8 cellular contexts compared by ENCODE assay signal in genomic region chr1:53328490-53329182, GRCh38. TPM values are rescaled to one million over a fixed set of nuclear protein-coding genes. Genes with fewer than 3 reads are reported as not detected.
DNase-seq lines count a peak whose midpoint lies in the region; ATAC-seq, FAIRE-seq and TF ChIP-seq lines count a peak whose summit lies in the region.

No MANE protein-coding gene starts in this region.

- H3K79me2 ChIP-seq in OCI-LY1 (ENCODE audit: insufficient read depth, low read length) = peaks cover 16% of the 10 kb centered on the region

- H3K27me3 ChIP-seq in OCI-LY1 (ENCODE audit: insufficient read depth, low read length) = no peaks in the 10 kb centered on the region

- FAIRE-seq in RCC 7860 (lab: Jason Lieb, UNC) = no peak

- H3K9me3 ChIP-seq in OCI-LY1 (ENCODE audit: low read length) = no peaks in the 10 kb centered on the region

- no peaks in the 10 kb centered on the region for H3K27me3 Mint-ChIP-seq in dendritic cell treated with granulocyte-macrophage colony-stimulating factor and Interleukin-4, amounts not matched to agents 40 ng/mL and 50 ng/mL, for 4 days
- H3K27me3 Mint-ChIP-seq in natural killer cell treated with Interleukin-12 subunit alpha and Interleukin-12 subunit beta and Interleukin-15 and Interleukin-18, amount 100 ng/mL, for 72 hours = no peaks in the 10 kb centered on the region

- peak overlapping the region; percentile 99 for H3K4me2 ChIP-seq in OCI-LY1 (ENCODE audit: low read length)

- intact Hi-C loops in dendritic cell treated with granulocyte-macrophage colony-stimulating factor and Interleukin-4, amounts not matched to agents 40 ng/mL and 50 ng/mL, for 4 days (cut with micrococcal nuclease) = no loop called here

- no peak for ATAC-seq in natural killer cell treated with Interleukin-12 subunit alpha and Interleukin-12 subunit beta and Interleukin-15 and Interleukin-18, amount 100 ng/mL, for 72 hours
- ATAC-seq in GM18909 (IDR thresholded peaks at IDR 0.05; ENCODE audit: poor library complexity, unreplicated experiment) (no peak), HG03039 (IDR thresholded peaks at IDR 0.05; ENCODE audit: unreplicated experiment) (no peak)

- H3K9me3 Mint-ChIP-seq in dendritic cell treated with granulocyte-macrophage colony-stimulating factor and Interleukin-4, amounts not matched to agents 40 ng/mL and 50 ng/mL, for 4 days = no peaks in the 10 kb centered on the region
- no peaks in the 10 kb centered on the region for H3K9me3 Mint-ChIP-seq in natural killer cell treated with Interleukin-12 subunit alpha and Interleukin-12 subunit beta and Interleukin-15 and Interleukin-18, amount 100 ng/mL, for 72 hours

- no peak overlapping the region for H2AFZ ChIP-seq in OCI-LY1 (ENCODE audit: low read length)

- H3K9me2 ChIP-seq in OCI-LY1 (ENCODE audit: low read depth, low read length) = no peaks in the 10 kb centered on the region

- H3K9ac ChIP-seq in OCI-LY1 (ENCODE audit: low read length) = peak overlapping the region; percentile 91

- peak overlapping the region; percentile 93 for H3K4me3 Mint-ChIP-seq in dendritic cell treated with granulocyte-macrophage colony-stimulating factor and Interleukin-4, amounts not matched to agents 40 ng/mL and 50 ng/mL, for 4 days
- H3K4me3 Mint-ChIP-seq in natural killer cell treated with Interleukin-12 subunit alpha and Interleukin-12 subunit beta and Interleukin-15 and Interleukin-18, amount 100 ng/mL, for 72 hours = peak overlapping the region; percentile 95

- peak overlapping the region; percentile 90 for H3K27ac Mint-ChIP-seq in dendritic cell treated with granulocyte-macrophage colony-stimulating factor and Interleukin-4, amounts not matched to agents 40 ng/mL and 50 ng/mL, for 4 days
- peak overlapping the region; percentile 85 to 91 for H3K27ac Mint-ChIP-seq in natural killer cell treated with Interleukin-12 subunit alpha and Interleukin-12 subunit beta and Interleukin-15 and Interleukin-18, amount 100 ng/mL, for 72 hours

- H3F3A ChIP-seq in OCI-LY1 (ENCODE audit: insufficient read depth, low read length) = no peaks in the 10 kb centered on the region

- no peaks in the 10 kb centered on the region for H4K20me1 ChIP-seq in OCI-LY1 (ENCODE audit: insufficient read depth, low read length)

- H3K4me3 ChIP-seq in GM12875 (ENCODE audit: low read depth, low read length) = peak overlapping the region; percentile 75
- peak overlapping the region; percentile 94 for H3K4me3 ChIP-seq in OCI-LY1 (ENCODE audit: low read depth, low read length, poor library complexity, severe bottlenecking)

- peaks cover 27% of the 10 kb centered on the region for H3K4me1 ChIP-seq in OCI-LY1 (ENCODE audit: insufficient read depth, low read length, severe bottlenecking)

- H3K27ac ChIP-seq in OCI-LY1 (ENCODE audit: low read depth, low read length, poor library complexity, severe bottlenecking) = peak overlapping the region; percentile 66

- DNase-seq in natural killer cell treated with Interleukin-12 subunit alpha and Interleukin-12 subunit beta and Interleukin-15 and Interleukin-18, amount 100 ng/mL, for 72 hours (ENCODE audit: low spot score) = no peak
- DNase-seq in RCC 7860 (ENCODE audit: low spot score) = no peak
- DNase-seq in NCI-H1694 (lab: John Stamatoyannopoulos, UW) = no peak

- H3K4me1 Mint-ChIP-seq in dendritic cell treated with granulocyte-macrophage colony-stimulating factor and Interleukin-4, amounts not matched to agents 40 ng/mL and 50 ng/mL, for 4 days (ENCODE audit: low read depth) = peaks cover 51% of the 10 kb centered on the region
- H3K4me1 Mint-ChIP-seq in natural killer cell treated with Interleukin-12 subunit alpha and Interleukin-12 subunit beta and Interleukin-15 and Interleukin-18, amount 100 ng/mL, for 72 hours (ENCODE audit: low read depth in 2 of 2) = peaks cover 26 to 27% of the 10 kb centered on the region in 2 donors

- H3K36me3 Mint-ChIP-seq in dendritic cell treated with granulocyte-macrophage colony-stimulating factor and Interleukin-4, amounts not matched to agents 40 ng/mL and 50 ng/mL, for 4 days (ENCODE audit: low read depth) = peaks cover 27% of the 10 kb centered on the region
- H3K36me3 Mint-ChIP-seq in natural killer cell treated with Interleukin-12 subunit alpha and Interleukin-12 subunit beta and Interleukin-15 and Interleukin-18, amount 100 ng/mL, for 72 hours = peaks cover 9% of the 10 kb centered on the region

- H3K36me3 ChIP-seq in OCI-LY1 (ENCODE audit: insufficient read depth, low read length) = peaks cover 23% of the 10 kb centered on the region

- peak; percentile 47 for TF ChIP-seq CTCF in GM12875 (IDR thresholded peaks at IDR 0.05; ENCODE audit: borderline replicate concordance, insufficient read depth, low read depth, low read length)
- TF ChIP-seq CTCF in OCI-LY1 (IDR thresholded peaks at IDR 0.05; ENCODE audit: low read length) = peak; percentile 23; the same call in 1 of the 2 replicates

RNA-seq across cellular contexts. Expression of gene LRP8, which starts 0.8 kb away (rescaled TPM):
- total RNA-seq in natural killer cell treated with Interleukin-12 subunit alpha and Interleukin-12 subunit beta and Interleukin-15 and Interleukin-18, amount 100 ng/mL, for 72 hours = 100 to 1,000 TPM in 1 of 2 donors, 10 to 100 TPM in 1; 87.8 to 194 TPM
